8 cellular contexts compared by ENCODE assay signal in the genomic region with DNA sequence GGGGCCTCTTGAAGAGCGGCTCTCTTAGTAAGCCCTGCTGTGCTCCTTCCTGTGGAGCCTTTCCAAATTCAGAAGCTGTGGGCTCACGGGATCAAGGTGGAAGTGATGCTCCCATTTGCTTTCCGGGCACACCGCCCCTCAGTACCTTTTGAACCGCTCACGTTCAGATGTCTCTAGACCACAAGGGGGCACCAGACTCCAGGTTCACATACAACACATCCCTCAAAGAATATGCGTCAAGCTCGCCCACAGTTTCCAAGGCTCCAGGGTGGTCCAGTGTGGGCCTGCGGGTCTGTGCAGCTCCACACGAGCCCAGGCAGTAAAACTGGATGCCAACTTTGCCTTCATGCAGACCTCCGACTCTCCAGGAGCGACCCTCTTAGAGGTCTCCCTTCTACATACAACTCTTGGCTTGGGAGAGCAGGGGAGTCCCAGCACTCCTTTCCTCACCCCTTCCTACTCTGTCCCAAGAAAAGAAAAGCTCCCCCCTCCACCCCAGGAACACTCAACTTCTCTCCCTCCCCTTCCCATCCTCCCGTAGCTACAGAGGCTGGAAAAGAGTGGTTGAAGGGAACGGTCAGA. TPM values are rescaled to one million over a fixed set of nuclear protein-coding genes. Genes with fewer than 3 reads are reported as not detected.
A peak's percentile ranks its signal among the peaks of the same experiment; 100 is the strongest.
DNase-seq lines count a peak whose midpoint lies in the region; ATAC-seq and TF ChIP-seq lines count a peak whose summit lies in the region.

No MANE protein-coding gene starts in this region.

- H3K9me3 Mint-ChIP-seq in naive thymus-derived CD8-positive, alpha-beta T cell: no peaks in the 10 kb centered on the region

- H3K4me1 Mint-ChIP-seq in naive thymus-derived CD8-positive, alpha-beta T cell: peaks cover 4 to 10% (median 8%) of the 10 kb centered on the region in 4 donors

- no peaks in the 10 kb centered on the region for H3K36me3 Mint-ChIP-seq in naive thymus-derived CD8-positive, alpha-beta T cell

- H3K27ac Mint-ChIP-seq in naive thymus-derived CD8-positive, alpha-beta T cell: no peak overlapping the region

- POLR2A ChIA-PET in naive thymus-derived CD8-positive, alpha-beta T cell (lab: Charles Lee): no interaction called here

- H3K27me3 Mint-ChIP-seq in naive thymus-derived CD8-positive, alpha-beta T cell: peaks cover 3 to 15% (median 8%) of the 10 kb centered on the region in 5 donors

- TF ChIP-seq CTCF in GM12873 (IDR thresholded peaks at IDR 0.05; ENCODE audit: insufficient read depth, low read depth, low read length, missing control alignments) (peak; percentile 81), epithelial cell of proximal tubule (conservative IDR thresholded peaks at IDR 0.05; ENCODE audit: low read depth, low read length) (peak; percentile 68)

- ATAC-seq in HG03066 (IDR thresholded peaks at IDR 0.05; ENCODE audit: low read depth, unreplicated experiment) (peak; percentile 66), GM21367 (IDR thresholded peaks at IDR 0.05; ENCODE audit: unreplicated experiment) (no peak)
- ATAC-seq in naive thymus-derived CD8-positive, alpha-beta T cell: peak; percentile 77 to 80
- ATAC-seq in stimulated activated naive CD8-positive, alpha-beta T cell treated with anti-CD3 and anti-CD28 coated beads, Interleukin-15, Interleukin-2, amounts not matched to agents 100 U/mL and 50 U/mL, for 24 hours: peak; percentile 82

- peak overlapping the region in 8 of 10 donors; percentile 4 to 76 (median 34) for H3K4me3 Mint-ChIP-seq in naive thymus-derived CD8-positive, alpha-beta T cell

- H3K4me3 ChIP-seq in epithelial cell of proximal tubule (ENCODE audit: low read depth, low read length): no peak overlapping the region

- DNase-seq in NCI-H526 treated with DMSO at 0.1 percent for 48 hours (lab: John Stamatoyannopoulos, UW): peak; percentile 39
- DNase-seq in activated CD8-positive, alpha-beta memory T cell treated with anti-CD3 and anti-CD28 coated beads for 48 hours (ENCODE audit: low read depth in 2 of 3, low spot score in 2 of 3): peak; percentile 18 to 43 (median 24)
- DNase-seq in epithelial cell of proximal tubule (ENCODE audit: low read depth): no peak
- peak; percentile 23 to 72 (median 46) for DNase-seq in naive thymus-derived CD8-positive, alpha-beta T cell
- peak; percentile 63 for DNase-seq in stimulated activated naive CD8-positive, alpha-beta T cell treated with anti-CD3 and anti-CD28 coated beads, Interleukin-15, Interleukin-2, amounts not matched to agents 100 U/mL and 50 U/mL, for 24 hours

RNA-seq across cellular contexts. Expression of gene SUPT20HL1, which starts 11.0 kb away (rescaled TPM):
- not detected in 2 replicates for total RNA-seq in epithelial cell of proximal tubule
- total RNA-seq in naive thymus-derived CD8-positive, alpha-beta T cell: not detected
- not detected for polyA plus RNA-seq in naive thymus-derived CD8-positive, alpha-beta T cell

RNA-seq across cellular contexts. Expression of gene SUPT20HL2, which starts 57.6 kb away (rescaled TPM):
- total RNA-seq in epithelial cell of proximal tubule: not detected in 2 replicates
- total RNA-seq in naive thymus-derived CD8-positive, alpha-beta T cell: not detected
- not detected for polyA plus RNA-seq in naive thymus-derived CD8-positive, alpha-beta T cell
